Comparison of ENCODE assay signal across 18 cellular contexts in genomic region chr2:224363281-224363680, GRCh38.
"Had no signal": no experiment of that assay in that cellular context is flagged by ENCODE, and none has a peak within 500 bp of the region (broad histone marks: within the 10 kb centered on the region; RNA-seq: fewer than 3 reads in every experiment).

No MANE protein-coding gene starts in this region.

- H3K4me1 ChIP-seq: gastroesophageal sphincter, heart left ventricle, pancreas had no signal

- H3K9me3 Mint-ChIP-seq: activated T-helper 1 cell treated with anti-CD3 and anti-CD28 coated beads, Interleukin-12 subunit alpha, Interleukin-12 subunit beta, Interleukin-2, Interleukin-4 antibody, amounts not matched to agents 30 ng/mL and 10 ng/mL and 1 ng/mL, durations not matched to agents 14 hours and 24 hours and 36 hours; memory B cell; natural killer cell; stimulated activated naive B cell treated with anti-CD40 and anti-IgM and Interleukin-4, amounts not matched to agents 10 μg/mL and 1 μg/mL and 100 μg/mL, for 72 hours; T-helper 1 cell treated with Interleukin-12 subunit alpha and Interleukin-12 subunit beta and Interleukin-4 antibody, amounts not matched to agents 30 μg/mL and 1 μg/mL, for 36 hours had no signal

- H3K4me1 Mint-ChIP-seq: memory B cell; natural killer cell; stimulated activated naive B cell treated with anti-CD40 and anti-IgM and Interleukin-4, amounts not matched to agents 10 μg/mL and 1 μg/mL and 100 μg/mL, for 72 hours had no signal

- H3K27me3 Mint-ChIP-seq: activated naive CD8-positive, alpha-beta T cell had no signal

- H3K9me3 ChIP-seq: gastroesophageal sphincter, heart left ventricle, pancreas, thoracic aorta had no signal

- H3K4me3 Mint-ChIP-seq: activated naive CD8-positive, alpha-beta T cell; activated T-helper 1 cell treated with anti-CD3 and anti-CD28 coated beads, Interleukin-12 subunit alpha, Interleukin-12 subunit beta, Interleukin-2, Interleukin-4 antibody, amounts not matched to agents 30 ng/mL and 10 ng/mL and 1 ng/mL, durations not matched to agents 14 hours and 24 hours and 36 hours; memory B cell; natural killer cell; stimulated activated naive B cell treated with anti-CD40 and anti-IgM and Interleukin-4, amounts not matched to agents 10 μg/mL and 1 μg/mL and 100 μg/mL, for 72 hours; T-helper 1 cell treated with Interleukin-12 subunit alpha and Interleukin-12 subunit beta and Interleukin-4 antibody, amounts not matched to agents 30 μg/mL and 1 μg/mL, for 36 hours had no signal

- H3K36me3 Mint-ChIP-seq: activated naive CD8-positive, alpha-beta T cell; memory B cell; natural killer cell; stimulated activated naive B cell treated with anti-CD40 and anti-IgM and Interleukin-4, amounts not matched to agents 10 μg/mL and 1 μg/mL and 100 μg/mL, for 72 hours had no signal

- H3K27ac Mint-ChIP-seq: activated naive CD8-positive, alpha-beta T cell; activated T-helper 1 cell treated with anti-CD3 and anti-CD28 coated beads, Interleukin-12 subunit alpha, Interleukin-12 subunit beta, Interleukin-2, Interleukin-4 antibody, amounts not matched to agents 30 ng/mL and 10 ng/mL and 1 ng/mL, durations not matched to agents 14 hours and 24 hours and 36 hours; memory B cell; natural killer cell; stimulated activated naive B cell treated with anti-CD40 and anti-IgM and Interleukin-4, amounts not matched to agents 10 μg/mL and 1 μg/mL and 100 μg/mL, for 72 hours; T-helper 1 cell treated with Interleukin-12 subunit alpha and Interleukin-12 subunit beta and Interleukin-4 antibody, amounts not matched to agents 30 μg/mL and 1 μg/mL, for 36 hours had no signal

- H3K4me3 ChIP-seq: cardiac muscle cell, dorsolateral prefrontal cortex, gastroesophageal sphincter, heart left ventricle, pancreas, thoracic aorta had no signal

- ATAC-seq: gastroesophageal sphincter; heart left ventricle; natural killer cell; pancreas; sciatic nerve; stimulated activated naive B cell treated with anti-CD40 and anti-IgM and Interleukin-4, amounts not matched to agents 10 μg/mL and 1 μg/mL and 100 μg/mL, for 72 hours had no signal

- H3K27ac ChIP-seq: cardiac muscle cell, dorsolateral prefrontal cortex, gastroesophageal sphincter, heart left ventricle, pancreas, thoracic aorta, VCaP had no signal

- H3K27me3 ChIP-seq: cardiac muscle cell, dorsolateral prefrontal cortex, gastroesophageal sphincter, heart left ventricle, pancreas had no signal

- H3K36me3 ChIP-seq: cardiac muscle cell, gastroesophageal sphincter, heart left ventricle, pancreas, thoracic aorta had no signal

- DNase-seq: activated CD4-positive, alpha-beta T cell treated with anti-CD3 and anti-CD28 coated beads, Interleukin-2, amount 50 U/mL, for 4 hours; activated gamma-delta T cell treated with Interleukin-2 at 50 U/mL for 16 hours; dorsolateral prefrontal cortex; erythroblast; heart left ventricle; kidney glomerular epithelial cell; natural killer cell; pancreas; stimulated activated naive B cell treated with anti-CD40 and anti-IgM and Interleukin-4, amounts not matched to agents 10 μg/mL and 1 μg/mL and 100 μg/mL, for 72 hours had no signal
